ENCODE assay signal across 10 cellular contexts in genomic region chr15:64695571-64695992, GRCh38.
DNase-seq lines count a peak whose midpoint lies in the region; ATAC-seq lines count a peak whose summit lies in the region.
"Had no signal": no experiment of that assay in that cellular context is flagged by ENCODE, and none has a peak within 500 bp of the region (broad histone marks: within the 10 kb centered on the region; RNA-seq: fewer than 3 reads in every experiment).

No MANE protein-coding gene starts in this region.

- peaks cover 44% of the 10 kb centered on the region for H3K4me1 Mint-ChIP-seq in activated T-cell treated with anti-CD3 and anti-CD28 coated beads, Interleukin-2, amount 50 U/mL, for 4 hours (ENCODE audit: low read depth)

- DNase-seq in NCI-H1436 (lab: John Stamatoyannopoulos, UW) = peak; percentile 12
- no peak for DNase-seq in NCI-H1436 treated with DMSO at 0.1 percent for 48 hours (lab: John Stamatoyannopoulos, UW)
- peak; percentile 88 for DNase-seq in SIG-M5 treated with dmso at 0.1 percent for 504 hours (lab: John Stamatoyannopoulos, UW; ENCODE audit: unreplicated experiment)
- DNase-seq in inferior parietal cortex (ENCODE audit: extremely low spot score) = peak; percentile 65
- peak; percentile 67 for DNase-seq in superior temporal gyrus (ENCODE audit: extremely low spot score)
- no peak for DNase-seq in stimulated activated CD4-positive, alpha-beta T cell treated with anti-CD3 and anti-CD28 coated beads, Interleukin-2, amount 100 ng/mL, for 24 hours
- no peak for DNase-seq in activated T-cell treated with anti-CD3 and anti-CD28 coated beads, Interleukin-2, amount 50 U/mL, for 4 hours
- no peak for DNase-seq in kidney glomerular epithelial cell (lab: John Stamatoyannopoulos, UW)
- DNase-seq: activated CD8-positive, alpha-beta T cell treated with anti-CD3 and anti-CD28 coated beads, Interleukin-2, amount 10 ng/mL, durations not matched to agents 7 days and 5 days had no signal

- no peak for ATAC-seq in activated T-cell treated with anti-CD3 and anti-CD28 coated beads, Interleukin-2, amount 50 U/mL, for 4 hours
- ATAC-seq: activated CD8-positive, alpha-beta T cell treated with anti-CD3 and anti-CD28 coated beads, Interleukin-2, amount 10 ng/mL, durations not matched to agents 7 days and 5 days; body of pancreas had no signal

- peaks cover 13% of the 10 kb centered on the region for H3K36me3 Mint-ChIP-seq in activated T-cell treated with anti-CD3 and anti-CD28 coated beads, Interleukin-2, amount 50 U/mL, for 4 hours (ENCODE audit: insufficient read depth)

- no peaks in the 10 kb centered on the region for H3K27me3 Mint-ChIP-seq in activated T-cell treated with anti-CD3 and anti-CD28 coated beads, Interleukin-2, amount 50 U/mL, for 4 hours (ENCODE audit: low read depth)

- no peaks in the 10 kb centered on the region for H3K9me3 Mint-ChIP-seq in activated T-cell treated with anti-CD3 and anti-CD28 coated beads, Interleukin-2, amount 50 U/mL, for 4 hours

- H3K4me3 Mint-ChIP-seq in activated T-cell treated with anti-CD3 and anti-CD28 coated beads, Interleukin-2, amount 50 U/mL, for 4 hours = no peak overlapping the region
- H3K4me3 Mint-ChIP-seq: activated CD8-positive, alpha-beta T cell treated with anti-CD3 and anti-CD28 coated beads, Interleukin-2, amount 10 ng/mL, durations not matched to agents 7 days and 5 days had no signal

Comparison
In these comparisons a context has a peak if more than half of its experiments do, and no peak if none do; other contexts are left out.
1. DNase-seq: peak in NCI-H1436 (single experiment), SIG-M5 treated with dmso at 0.1 percent for 504 hours (single experiment), inferior parietal cortex (single experiment) and superior temporal gyrus (single experiment); none in NCI-H1436 treated with DMSO at 0.1 percent for 48 hours (single experiment), stimulated activated CD4-positive, alpha-beta T cell treated with anti-CD3 and anti-CD28 coated beads, Interleukin-2, amount 100 ng/mL, for 24 hours (0 of 2), activated T-cell treated with anti-CD3 and anti-CD28 coated beads, Interleukin-2, amount 50 U/mL, for 4 hours (single experiment) and kidney glomerular epithelial cell (single experiment).